Comparison of ENCODE assay signal across 21 cellular contexts in genomic region chr16:89862732-89863131, GRCh38. TPM values are rescaled to one million over a fixed set of nuclear protein-coding genes. Genes with fewer than 3 reads are reported as not detected.
DNase-seq lines count a peak whose midpoint lies in the region; ATAC-seq and TF ChIP-seq lines count a peak whose summit lies in the region.
"Had no signal": no experiment of that assay in that cellular context is flagged by ENCODE, and none has a peak within 500 bp of the region (broad histone marks: within the 10 kb centered on the region; RNA-seq: fewer than 3 reads in every experiment).

No MANE protein-coding gene starts in this region.

- H3K36me3 ChIP-seq in upper lobe of left lung, result no peaks in the 10 kb centered on the region
- H3K36me3 ChIP-seq: gastroesophageal sphincter, SJCRH30, upper lobe of right lung had no signal

- H3K27me3 ChIP-seq in upper lobe of left lung, result no peaks in the 10 kb centered on the region
- H3K27me3 ChIP-seq: gastroesophageal sphincter, SJCRH30, upper lobe of right lung had no signal

- no peak for TF ChIP-seq CTCF in RWPE1 (conservative IDR thresholded peaks at IDR 0.05; ENCODE audit: low read depth)
- TF ChIP-seq CTCF in upper lobe of left lung (IDR thresholded peaks at IDR 0.05), result no peak

- 93% methylated on average over 6 of the region's 6 CpGs for WGBS in upper lobe of left lung, 2 donors

- no peak overlapping the region for H3K27ac Mint-ChIP-seq in stimulated activated naive CD8-positive, alpha-beta T cell treated with anti-CD3 and anti-CD28 coated beads, Interleukin-15, Interleukin-2, amounts not matched to agents 100 ng/mL and 50 ng/mL, for 24 hours
- H3K27ac Mint-ChIP-seq in dendritic cell treated with granulocyte-macrophage colony-stimulating factor and Interleukin-4, amounts not matched to agents 40 ng/mL and 50 ng/mL, for 4 days, result peak overlapping the region; percentile 95

- H3K27me3 Mint-ChIP-seq in stimulated activated naive CD8-positive, alpha-beta T cell treated with anti-CD3 and anti-CD28 coated beads, Interleukin-15, Interleukin-2, amounts not matched to agents 100 ng/mL and 50 ng/mL, for 24 hours, result no peaks in the 10 kb centered on the region
- H3K27me3 Mint-ChIP-seq in dendritic cell treated with granulocyte-macrophage colony-stimulating factor and Interleukin-4, amounts not matched to agents 40 ng/mL and 50 ng/mL, for 4 days, result peaks cover 16% of the 10 kb centered on the region

- H3K27ac ChIP-seq in RWPE1 (peak overlapping the region; percentile 83; the same call in 1 of the 2 replicates), upper lobe of left lung (peak overlapping the region; percentile 74 to 85 (median 78))
- H3K27ac ChIP-seq: HL-60, parathyroid adenoma, SJCRH30 had no signal

- CTCF ChIA-PET in RWPE1 (lab: Yijun Ruan, JAX), result no interaction called here

- H3K4me1 ChIP-seq in upper lobe of left lung, result peaks cover 16 to 26% (median 21%) of the 10 kb centered on the region in 4 donors
- H3K4me1 ChIP-seq: parathyroid adenoma had no signal

- no peaks in the 10 kb centered on the region for H3K36me3 Mint-ChIP-seq in stimulated activated naive CD8-positive, alpha-beta T cell treated with anti-CD3 and anti-CD28 coated beads, Interleukin-15, Interleukin-2, amounts not matched to agents 100 ng/mL and 50 ng/mL, for 24 hours (ENCODE audit: low read depth)
- H3K36me3 Mint-ChIP-seq in dendritic cell treated with granulocyte-macrophage colony-stimulating factor and Interleukin-4, amounts not matched to agents 40 ng/mL and 50 ng/mL, for 4 days (ENCODE audit: low read depth), result no peaks in the 10 kb centered on the region

- no peak for ATAC-seq in stimulated activated naive CD8-positive, alpha-beta T cell treated with anti-CD3 and anti-CD28 coated beads, Interleukin-15, Interleukin-2, amounts not matched to agents 100 U/mL and 50 U/mL, for 24 hours
- ATAC-seq in upper lobe of left lung (ENCODE audit: low FRiP score in 2 of 2) (no peak), GM21619 (IDR thresholded peaks at IDR 0.05; ENCODE audit: unreplicated experiment) (no peak)
- ATAC-seq: gastroesophageal sphincter had no signal

- no peak for TF ChIP-seq EP300 in upper lobe of left lung (IDR thresholded peaks at IDR 0.05)

- H3K9me3 ChIP-seq in upper lobe of left lung, result peaks cover 0 to 3% (median 1%) of the 10 kb centered on the region in 4 donors
- H3K9me3 ChIP-seq: upper lobe of right lung had no signal

- H3K4me3 ChIP-seq in upper lobe of left lung, result no peak overlapping the region
- H3K4me3 ChIP-seq: gastroesophageal sphincter had no signal

- no peak for DNase-seq in stimulated activated naive CD8-positive, alpha-beta T cell treated with anti-CD3 and anti-CD28 coated beads, Interleukin-15, Interleukin-2, amounts not matched to agents 100 U/mL and 50 U/mL, for 24 hours
- DNase-seq in RWPE1 (ENCODE audit: low spot score), result no peak
- no peak for DNase-seq in upper lobe of left lung
- DNase-seq in NCI-H1930 (lab: John Stamatoyannopoulos, UW), result no peak
- DNase-seq in stimulated activated naive CD4-positive, alpha-beta T cell treated with Interleukin-2 at 50 U/mL for 16 hours (lab: John Stamatoyannopoulos, UW), result no peak
- DNase-seq: activated CD4-positive, alpha-beta T cell treated with anti-CD3 and anti-CD28 coated beads for 4 hours; activated gamma-delta T cell; dermis blood vessel endothelial cell; H9; NCI-H1092; NCI-H524; SJCRH30; small intestine; upper lobe of right lung had no signal

- no peaks in the 10 kb centered on the region for H3K9me3 Mint-ChIP-seq in stimulated activated naive CD8-positive, alpha-beta T cell treated with anti-CD3 and anti-CD28 coated beads, Interleukin-15, Interleukin-2, amounts not matched to agents 100 ng/mL and 50 ng/mL, for 24 hours
- H3K9me3 Mint-ChIP-seq in dendritic cell treated with granulocyte-macrophage colony-stimulating factor and Interleukin-4, amounts not matched to agents 40 ng/mL and 50 ng/mL, for 4 days, result peaks cover under 1% of the 10 kb centered on the region

- intact Hi-C loops in dendritic cell treated with granulocyte-macrophage colony-stimulating factor and Interleukin-4, amounts not matched to agents 40 ng/mL and 50 ng/mL, for 4 days (cut with micrococcal nuclease), result loop anchor here (5.0 kb wide), 2 partner anchors 35 to 100 kb away; partner anchors contain the start of gene SPIRE2

- peak overlapping the region; percentile 41 for H3K4me3 Mint-ChIP-seq in stimulated activated naive CD8-positive, alpha-beta T cell treated with anti-CD3 and anti-CD28 coated beads, Interleukin-15, Interleukin-2, amounts not matched to agents 100 ng/mL and 50 ng/mL, for 24 hours
- H3K4me3 Mint-ChIP-seq in dendritic cell treated with granulocyte-macrophage colony-stimulating factor and Interleukin-4, amounts not matched to agents 40 ng/mL and 50 ng/mL, for 4 days, result peak overlapping the region; percentile 67
- H3K4me3 Mint-ChIP-seq: brain, H9 had no signal

- TF ChIP-seq POLR2A in upper lobe of left lung (IDR thresholded peaks at IDR 0.05), result no peak

- POLR2A ChIA-PET in RWPE1 (lab: Yijun Ruan, JAX; ENCODE audit: low non-redundant PET), result no interaction called here

- peaks cover 32% of the 10 kb centered on the region for H3K4me1 Mint-ChIP-seq in stimulated activated naive CD8-positive, alpha-beta T cell treated with anti-CD3 and anti-CD28 coated beads, Interleukin-15, Interleukin-2, amounts not matched to agents 100 ng/mL and 50 ng/mL, for 24 hours (ENCODE audit: low read depth)
- H3K4me1 Mint-ChIP-seq in dendritic cell treated with granulocyte-macrophage colony-stimulating factor and Interleukin-4, amounts not matched to agents 40 ng/mL and 50 ng/mL, for 4 days (ENCODE audit: low read depth), result peaks cover 54% of the 10 kb centered on the region
- H3K4me1 Mint-ChIP-seq: brain had no signal

RNA-seq across cellular contexts. Expression of gene TCF25, which starts 10.7 kb away (rescaled TPM):
- total RNA-seq in upper lobe of left lung, result 1,000 to 10,000 TPM in 1 of 6 donors, 100 to 1,000 TPM in 5; 132 to 1,060 (median 211) TPM

RNA-seq across cellular contexts. Expression of gene SPIRE2, which starts 34.5 kb away (rescaled TPM):
- 10 to 100 TPM in 4 of 6 donors, 1 to 10 TPM in 2; 6.1 to 52.4 (median 14.7) TPM for total RNA-seq in upper lobe of left lung

RNA-seq across cellular contexts. Expression of gene FANCA, which starts 46.3 kb away (rescaled TPM):
- total RNA-seq in upper lobe of left lung, result 10 to 100 TPM in 4 of 6 donors, 1 to 10 TPM in 2; 5.5 to 25.1 (median 12.1) TPM

RNA-seq across cellular contexts. Expression of gene MC1R, which starts 55.9 kb away (rescaled TPM):
- 10 to 100 TPM in 2 of 6 donors, 1 to 10 TPM in 4; 4.9 to 44.0 (median 7.0) TPM for total RNA-seq in upper lobe of left lung
